Comparison of ENCODE assay signal across 23 cellular contexts in the genomic region with DNA sequence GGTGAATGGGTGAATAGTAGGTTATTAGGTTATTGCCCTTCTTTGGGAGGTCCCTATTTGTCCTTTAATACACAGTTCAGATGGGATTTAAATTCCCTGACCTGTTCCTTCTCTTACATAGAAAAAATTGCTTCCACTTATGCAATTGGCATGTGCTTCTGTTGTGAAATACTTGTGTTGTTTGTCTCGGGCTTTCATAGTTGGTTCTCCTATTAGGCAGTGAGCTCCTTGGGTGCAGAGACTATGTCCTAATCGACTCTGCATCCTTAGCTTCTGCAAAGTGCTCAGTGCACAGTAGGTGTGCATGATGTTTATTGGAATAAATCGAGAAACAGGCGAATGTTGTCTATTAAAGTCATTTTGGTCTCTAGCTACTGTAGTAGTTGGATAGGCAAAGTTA. TPM values are rescaled to one million over a fixed set of nuclear protein-coding genes. Genes with fewer than 3 reads are reported as not detected.
DNase-seq lines count a peak whose midpoint lies in the region; ATAC-seq, FAIRE-seq and TF ChIP-seq lines count a peak whose summit lies in the region.
"Had no signal": no experiment of that assay in that cellular context is flagged by ENCODE, and none has a peak within 500 bp of the region (broad histone marks: within the 10 kb centered on the region; RNA-seq: fewer than 3 reads in every experiment).

No MANE protein-coding gene starts in this region.

- no peaks in the 10 kb centered on the region for H3K27me3 ChIP-seq in right cardiac atrium (ENCODE audit: control insufficient read depth, insufficient read depth)
- H3K27me3 ChIP-seq in astrocyte (ENCODE audit: insufficient read depth, low read length): peaks cover 17% of the 10 kb centered on the region
- peaks cover 0 to 4% of the 10 kb centered on the region in 2 donors for H3K27me3 ChIP-seq in right lobe of liver
- H3K27me3 ChIP-seq in endodermal cell (ENCODE audit: control insufficient read depth, insufficient read depth, low read length, poor library complexity, severe bottlenecking): peaks cover 68% of the 10 kb centered on the region

- H3K27ac Mint-ChIP-seq in astrocyte (ENCODE audit: unreplicated experiment): peak overlapping the region; percentile 5
- H3K27ac Mint-ChIP-seq in endodermal cell: no peak overlapping the region
- H3K27ac Mint-ChIP-seq: activated CD4-positive, alpha-beta T cell treated with anti-CD3 and anti-CD28 coated beads for 36 hours; activated naive CD4-positive, alpha-beta T cell treated with anti-CD3 and anti-CD28 coated beads, Interleukin-2, amount 50 U/mL, for 72 hours had no signal

- H3K4me3 ChIP-seq in right cardiac atrium (ENCODE audit: low read length) (no peak overlapping the region), astrocyte (ENCODE audit: insufficient read depth, low read depth, low read length) (no peak overlapping the region), right lobe of liver (no peak overlapping the region), endodermal cell (ENCODE audit: low read length) (no peak overlapping the region)
- H3K4me3 ChIP-seq: A549, mucosa of descending colon, pancreas had no signal

- H3K36me3 Mint-ChIP-seq in astrocyte (ENCODE audit: low read depth, unreplicated experiment): peaks cover 2% of the 10 kb centered on the region
- no peaks in the 10 kb centered on the region for H3K36me3 Mint-ChIP-seq in endodermal cell (ENCODE audit: low read depth)

- FAIRE-seq in astrocyte (lab: Jason Lieb, UNC): no peak
- FAIRE-seq: A549, islet of Langerhans, pancreas had no signal

- no peaks in the 10 kb centered on the region for H3K36me3 ChIP-seq in astrocyte (ENCODE audit: insufficient read depth, low read length)
- no peaks in the 10 kb centered on the region for H3K36me3 ChIP-seq in right lobe of liver
- H3K36me3 ChIP-seq in endodermal cell (ENCODE audit: control insufficient read depth, insufficient read depth, low read length): no peaks in the 10 kb centered on the region
- H3K36me3 ChIP-seq: pancreas had no signal

- no peak overlapping the region for H2AFZ ChIP-seq in astrocyte (ENCODE audit: low read depth, low read length)

- TF ChIP-seq CTCF in astrocyte (IDR thresholded peaks at IDR 0.05; ENCODE audit: insufficient read depth, low read depth, low read length) (no peak), right lobe of liver (IDR thresholded peaks at IDR 0.05) (no peak), endodermal cell (conservative IDR thresholded peaks at IDR 0.05) (no peak)

- H3K27ac ChIP-seq in right cardiac atrium (ENCODE audit: low read length): no peak overlapping the region
- H3K27ac ChIP-seq in astrocyte (ENCODE audit: low read depth, low read length): no peak overlapping the region
- H3K27ac ChIP-seq in right lobe of liver: no peak overlapping the region
- H3K27ac ChIP-seq in endodermal cell (ENCODE audit: low read depth, low read length): no peak overlapping the region
- H3K27ac ChIP-seq: A549, pancreas had no signal

- H3K4me1 ChIP-seq in right cardiac atrium (ENCODE audit: control insufficient read depth, insufficient read depth, low read length) (no peaks in the 10 kb centered on the region), astrocyte (ENCODE audit: insufficient read depth, low read length) (peaks cover 8% of the 10 kb centered on the region), right lobe of liver (peaks cover 0 to 5% (median 0%) of the 10 kb centered on the region in 4 donors), endodermal cell (ENCODE audit: control insufficient read depth, insufficient read depth, low read length) (no peaks in the 10 kb centered on the region)
- H3K4me1 ChIP-seq: Caco-2, pancreas had no signal

- intact Hi-C loops in Right ventricle myocardium superior (cut with DNase I) (no loop called here), right cardiac atrium (cut with DNase I) (no loop called here), right lobe of liver (cut with DNase I) (no loop called here), left colon (cut with DNase I, micrococcal nuclease) (no loop called here)

- ATAC-seq in Right ventricle myocardium superior (ENCODE audit: poor library complexity): peak; percentile 51
- ATAC-seq in right cardiac atrium: no peak
- ATAC-seq in right lobe of liver: peak; percentile 26 to 66 (median 48)
- no peak for ATAC-seq in left colon
- ATAC-seq: activated CD4-positive, alpha-beta T cell treated with anti-CD3 and anti-CD28 coated beads for 36 hours; activated naive CD4-positive, alpha-beta T cell treated with anti-CD3 and anti-CD28 coated beads, Interleukin-2, amount 50 U/mL, for 72 hours had no signal

- H3K27me3 Mint-ChIP-seq in astrocyte (ENCODE audit: low read depth, unreplicated experiment): peaks cover 27% of the 10 kb centered on the region
- peaks cover 71% of the 10 kb centered on the region for H3K27me3 Mint-ChIP-seq in endodermal cell (ENCODE audit: insufficient read depth)

- no peak for TF ChIP-seq POLR2A in right lobe of liver (IDR thresholded peaks at IDR 0.05)

- H4K20me1 ChIP-seq in astrocyte (ENCODE audit: insufficient read depth, low read length): no peaks in the 10 kb centered on the region

- H3K9me3 Mint-ChIP-seq in astrocyte (ENCODE audit: unreplicated experiment): peaks cover 4% of the 10 kb centered on the region
- peaks cover 5% of the 10 kb centered on the region for H3K9me3 Mint-ChIP-seq in endodermal cell

- WGBS in right cardiac atrium: 59% methylated on average over 4 of the region's 4 CpGs
- 16% methylated on average over 4 of the region's 4 CpGs for WGBS in right lobe of liver (ENCODE audit: insufficient coverage, low coverage, low lambda C conversion rate, missing lambda C conversion rate)
- WGBS in endodermal cell (ENCODE audit: insufficient coverage in 1 of 2, insufficient read length in 1 of 2), 2 experiments: 87 to 92% methylated on average over 2 to 4 of the region's 4 CpGs

- H3K4me1 Mint-ChIP-seq in astrocyte (ENCODE audit: low read depth, unreplicated experiment) (peaks cover 9% of the 10 kb centered on the region), endodermal cell (no peaks in the 10 kb centered on the region)
- H3K4me1 Mint-ChIP-seq: activated CD4-positive, alpha-beta T cell treated with anti-CD3 and anti-CD28 coated beads for 36 hours had no signal

- peak overlapping the region; percentile 98 for H3K4me2 ChIP-seq in astrocyte (ENCODE audit: low read length)

- H3K4me3 Mint-ChIP-seq in astrocyte (ENCODE audit: unreplicated experiment) (peak overlapping the region; percentile 4), endodermal cell (no peak overlapping the region)
- H3K4me3 Mint-ChIP-seq: activated CD4-positive, alpha-beta T cell treated with anti-CD3 and anti-CD28 coated beads for 36 hours had no signal

- H3K9ac ChIP-seq in astrocyte (ENCODE audit: low read length): no peak overlapping the region
- H3K9ac ChIP-seq in endodermal cell (ENCODE audit: extremely low read depth, low read length, poor library complexity, severe bottlenecking): no peak overlapping the region

- H3K79me2 ChIP-seq in astrocyte (ENCODE audit: insufficient read depth, low read length): no peaks in the 10 kb centered on the region

- peaks cover 4% of the 10 kb centered on the region for H3K9me3 ChIP-seq in right cardiac atrium (ENCODE audit: control insufficient read depth, low read length)
- H3K9me3 ChIP-seq in astrocyte (ENCODE audit: insufficient read depth, low read depth, low read length): no peaks in the 10 kb centered on the region
- peaks cover 0 to 4% (median 0%) of the 10 kb centered on the region in 4 donors for H3K9me3 ChIP-seq in right lobe of liver
- H3K9me3 ChIP-seq in endodermal cell (ENCODE audit: control insufficient read depth, low read length): peaks cover 6% of the 10 kb centered on the region

- DNase-seq in Right ventricle myocardium superior: no peak
- DNase-seq in right cardiac atrium: no peak
- no peak for DNase-seq in astrocyte (ENCODE audit: low read depth)
- no peak for DNase-seq in right lobe of liver
- DNase-seq in endodermal cell: no peak
- no peak for DNase-seq in retina
- DNase-seq in left colon: no peak
- DNase-seq in NCI-H2171 treated with DMSO at 0.1 percent for 48 hours (lab: John Stamatoyannopoulos, UW): no peak
- DNase-seq: activated CD4-positive, alpha-beta T cell treated with anti-CD3 and anti-CD28 coated beads for 36 hours; activated T-cell treated with anti-CD3 and anti-CD28 coated beads for 4 hours; Caco-2; effector memory CD4-positive, alpha-beta T cell; GDM1; Karpas-422; NCI-H2029; NCI-H69; RPMI8226; T-helper 2 cell had no signal

RNA-seq across cellular contexts. Expression of a gene that starts 1.3 kb away (rescaled TPM):
- total RNA-seq in Right ventricle myocardium superior: 10.6 TPM
- 10 to 100 TPM; 15.2 to 37.5 (median 27.3) TPM for total RNA-seq in right cardiac atrium
- polyA plus RNA-seq in right cardiac atrium: 8.2 TPM
- 7.6 and 8.2 TPM in 2 replicates for total RNA-seq in astrocyte
- total RNA-seq in right lobe of liver: 1 to 10 TPM; 1.4 to 6.4 (median 2.4) TPM
- total RNA-seq in endodermal cell: 10 to 100 TPM in 1 of 2 donors, 1 to 10 TPM in 1; 4.3 to 18.0 TPM
- polyA plus RNA-seq in endodermal cell (2013, experiment 1 of 2): 20.7 TPM
- polyA plus RNA-seq in endodermal cell (2013, experiment 2 of 2): 17.2 TPM
- total RNA-seq in left colon: 1 to 10 TPM; 4.2 to 4.4 TPM
- total RNA-seq: Caco-2 had no signal

Comparison
In these comparisons a context has a peak if more than half of its experiments do, and no peak if none do; other contexts are left out.
1. ATAC-seq: peak in Right ventricle myocardium superior (single experiment) and right lobe of liver (4 of 4); none in right cardiac atrium (0 of 2) and left colon (single experiment).